In the genomic region with DNA sequence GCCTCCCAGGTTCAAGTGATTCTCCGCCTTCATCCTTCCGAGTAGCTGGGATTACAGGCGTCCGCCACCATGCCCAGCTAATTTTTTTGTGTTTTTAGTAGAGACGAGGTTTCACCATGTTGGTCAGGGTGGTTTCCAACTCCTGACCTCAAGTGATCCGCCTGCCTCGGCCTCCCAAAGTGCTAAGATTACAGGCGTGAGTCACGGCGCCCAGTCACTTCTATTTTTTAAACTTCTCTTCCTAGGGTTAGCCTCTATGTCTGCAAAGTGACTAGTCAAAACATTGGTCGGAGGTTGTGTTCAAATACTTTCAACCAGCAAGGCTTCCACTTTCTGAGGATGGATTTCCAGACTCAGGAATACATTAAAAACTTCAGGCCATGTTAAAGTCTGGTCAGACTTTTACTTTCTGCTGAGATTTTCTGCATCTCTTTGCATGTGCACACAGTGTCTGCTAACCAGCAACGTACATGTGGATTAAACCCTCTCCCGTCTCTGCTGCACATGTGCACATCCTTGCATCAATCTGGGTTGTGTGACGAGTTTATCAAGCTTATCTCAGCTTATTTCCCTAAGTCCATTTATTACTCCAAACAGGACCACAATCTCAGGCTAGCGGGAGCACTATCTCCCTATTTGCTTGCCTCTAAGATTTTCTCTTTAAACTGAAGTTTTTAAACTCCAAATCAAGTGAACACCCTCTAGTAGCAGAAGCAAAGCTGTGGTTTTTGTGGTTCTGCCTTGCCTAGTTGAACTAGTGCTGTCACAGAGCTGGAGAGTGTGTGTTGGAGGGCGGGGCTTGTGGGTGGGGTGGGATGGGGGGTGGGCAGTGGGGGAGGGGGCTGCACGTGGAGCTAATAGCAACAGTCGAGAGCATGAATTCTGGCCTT, we compare ENCODE assay signal across 12 cellular contexts.
A peak's percentile ranks its signal among the peaks of the same experiment; 100 is the strongest.
DNase-seq lines count a peak whose midpoint lies in the region; ATAC-seq and TF ChIP-seq lines count a peak whose summit lies in the region.
"Had no signal": no experiment of that assay in that cellular context is flagged by ENCODE, and none has a peak within 500 bp of the region (broad histone marks: within the 10 kb centered on the region; RNA-seq: fewer than 3 reads in every experiment).

No MANE protein-coding gene starts in this region.

- DNase-seq in MG63 (peak; percentile 56), osteoblast (ENCODE audit: insufficient read length, low spot score, missing footprints) (peak; percentile 32), hypothalamus (lab: John Stamatoyannopoulos, UW) (no peak), esophagus squamous epithelium (lab: John Stamatoyannopoulos, UW) (no peak), sigmoid colon (no peak)
- DNase-seq in activated T-cell treated with anti-CD3 and anti-CD28 coated beads, Interleukin-2, amount 50 U/mL, for 48 hours = peak; percentile 38 to 52
- DNase-seq: effector CD4-positive, alpha-beta T cell; gastrocnemius medialis; kidney; NCI-H526 treated with DMSO at 0.1 percent for 48 hours had no signal

- TF ChIP-seq POLR2A in esophagus squamous epithelium (IDR thresholded peaks at IDR 0.05) (no peak), sigmoid colon (IDR thresholded peaks at IDR 0.05) (no peak)

- intact Hi-C loops in esophagus squamous epithelium (cut with DNase I) = no loop called here
- intact Hi-C loops in sigmoid colon (cut with DNase I) = no loop called here

- WGBS in esophagus squamous epithelium, 2 donors = 51 to 62% methylated on average over 10 to 17 of the region's 18 CpGs
- WGBS in sigmoid colon, 2 donors = 54 to 68% methylated on average over 18 of the region's 18 CpGs

- H4K20me1 ChIP-seq in osteoblast (ENCODE audit: insufficient read depth, low read length) = no peaks in the 10 kb centered on the region

- TF ChIP-seq CTCF in osteoblast (IDR thresholded peaks at IDR 0.05; ENCODE audit: extremely low read depth, low read depth, low read length) (no peak), esophagus squamous epithelium (IDR thresholded peaks at IDR 0.05) (no peak), sigmoid colon (IDR thresholded peaks at IDR 0.05) (no peak)

- ATAC-seq in GM18867 (IDR thresholded peaks at IDR 0.05; ENCODE audit: unreplicated experiment) = peak; percentile 44
- ATAC-seq: gastrocnemius medialis, SK-N-SH treated with all-trans-retinoic acid at 6 μM for 48 hours had no signal

- no peak overlapping the region for H3K4me2 ChIP-seq in osteoblast (ENCODE audit: insufficient read depth, low read length)

- H3K4me1 ChIP-seq in osteoblast (ENCODE audit: insufficient read depth, low read length) = no peaks in the 10 kb centered on the region
- H3K4me1 ChIP-seq in esophagus squamous epithelium = no peaks in the 10 kb centered on the region
- no peaks in the 10 kb centered on the region for H3K4me1 ChIP-seq in sigmoid colon
- H3K4me1 ChIP-seq: gastrocnemius medialis had no signal

- H3K36me3 ChIP-seq in MG63 = no peaks in the 10 kb centered on the region
- no peaks in the 10 kb centered on the region for H3K36me3 ChIP-seq in osteoblast (ENCODE audit: insufficient read depth, low read length)
- H3K36me3 ChIP-seq in esophagus squamous epithelium = no peaks in the 10 kb centered on the region
- H3K36me3 ChIP-seq in sigmoid colon = no peaks in the 10 kb centered on the region
- H3K36me3 ChIP-seq: gastrocnemius medialis had no signal

- no peak overlapping the region for H2AFZ ChIP-seq in osteoblast (ENCODE audit: low read length)

- no peaks in the 10 kb centered on the region for H3K79me2 ChIP-seq in osteoblast (ENCODE audit: insufficient read depth, low read length)

- TF ChIP-seq EP300 in sigmoid colon (IDR thresholded peaks at IDR 0.05) = no peak

- H3K27me3 ChIP-seq in MG63 (no peaks in the 10 kb centered on the region), osteoblast (ENCODE audit: insufficient read depth, low read length) (no peaks in the 10 kb centered on the region), esophagus squamous epithelium (no peaks in the 10 kb centered on the region), sigmoid colon (no peaks in the 10 kb centered on the region)
- H3K27me3 ChIP-seq: gastrocnemius medialis had no signal

- H3K27ac ChIP-seq in osteoblast (ENCODE audit: low read depth, low read length) = no peak overlapping the region
- H3K27ac ChIP-seq in esophagus squamous epithelium = no peak overlapping the region
- H3K27ac ChIP-seq in sigmoid colon = no peak overlapping the region
- H3K27ac ChIP-seq: gastrocnemius medialis had no signal

- no peak overlapping the region for H3K4me3 ChIP-seq in MG63
- no peak overlapping the region for H3K4me3 ChIP-seq in osteoblast (ENCODE audit: insufficient read depth, low read length)
- H3K4me3 ChIP-seq in esophagus squamous epithelium = no peak overlapping the region
- no peak overlapping the region for H3K4me3 ChIP-seq in sigmoid colon
- H3K4me3 ChIP-seq: gastrocnemius medialis had no signal

- no peaks in the 10 kb centered on the region; the same call in 1 of the 2 replicates for H3K9me3 ChIP-seq in MG63
- no peaks in the 10 kb centered on the region for H3K9me3 ChIP-seq in osteoblast (ENCODE audit: low read depth, low read length)
- H3K9me3 ChIP-seq in esophagus squamous epithelium = no peaks in the 10 kb centered on the region
- H3K9me3 ChIP-seq in sigmoid colon = peaks cover 0 to 3% (median 0%) of the 10 kb centered on the region in 4 donors
- H3K9me3 ChIP-seq: gastrocnemius medialis had no signal

Comparison
In these comparisons a context has a peak if more than half of its experiments do, and no peak if none do; other contexts are left out.
1. DNase-seq: peak in MG63 (single experiment), activated T-cell treated with anti-CD3 and anti-CD28 coated beads, Interleukin-2, amount 50 U/mL, for 48 hours (2 of 2) and osteoblast (single experiment); none in hypothalamus (0 of 51), esophagus squamous epithelium (single experiment) and sigmoid colon (single experiment).